8 cellular contexts compared by ENCODE assay signal in the genomic region with DNA sequence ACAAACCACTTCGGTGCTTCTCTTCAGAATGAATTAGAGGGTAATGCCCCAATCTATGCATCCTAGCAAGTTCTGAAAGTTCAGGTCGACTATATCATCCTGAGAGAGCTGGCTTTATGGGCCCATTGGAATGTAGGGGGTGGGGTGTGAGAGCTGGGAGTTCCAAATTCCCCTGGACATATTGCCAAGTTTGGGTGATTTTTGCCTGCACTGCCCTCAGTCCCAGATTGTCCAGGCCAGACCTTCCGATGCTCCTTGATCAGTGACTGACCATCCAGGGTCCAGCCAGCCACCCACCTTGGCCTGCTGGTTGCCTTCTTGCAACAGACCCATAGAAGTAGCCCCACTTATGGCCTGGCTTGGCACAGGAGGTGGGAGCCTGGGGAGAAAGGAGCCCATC. TPM values are rescaled to one million over a fixed set of nuclear protein-coding genes. Genes with fewer than 3 reads are reported as not detected.
"Had no signal": no experiment of that assay in that cellular context is flagged by ENCODE, and none has a peak within 500 bp of the region (broad histone marks: within the 10 kb centered on the region; RNA-seq: fewer than 3 reads in every experiment).

No MANE protein-coding gene starts in this region.

- H3K9me3 Mint-ChIP-seq: GM23338 had no signal

- FAIRE-seq: H1, H54, HTR-8/SVneo had no signal

- DNase-seq: H9, HCEC 1CT, IMR-90 had no signal

- H3K4me3 ChIP-seq: GM23338 had no signal

- ATAC-seq: GM23338 had no signal

- H3K27ac Mint-ChIP-seq: GM23338, H9 had no signal

- H3K4me3 Mint-ChIP-seq: GM23338, H9 had no signal

RNA-seq across cellular contexts. Expression of gene CXCL14, which starts 47.8 kb away (rescaled TPM):
- total RNA-seq: GM23338, HT-29, IMR-90 had no signal
- polyA plus RNA-seq: IMR-90 had no signal
